2 cellular contexts compared by ENCODE assay signal in the genomic region with DNA sequence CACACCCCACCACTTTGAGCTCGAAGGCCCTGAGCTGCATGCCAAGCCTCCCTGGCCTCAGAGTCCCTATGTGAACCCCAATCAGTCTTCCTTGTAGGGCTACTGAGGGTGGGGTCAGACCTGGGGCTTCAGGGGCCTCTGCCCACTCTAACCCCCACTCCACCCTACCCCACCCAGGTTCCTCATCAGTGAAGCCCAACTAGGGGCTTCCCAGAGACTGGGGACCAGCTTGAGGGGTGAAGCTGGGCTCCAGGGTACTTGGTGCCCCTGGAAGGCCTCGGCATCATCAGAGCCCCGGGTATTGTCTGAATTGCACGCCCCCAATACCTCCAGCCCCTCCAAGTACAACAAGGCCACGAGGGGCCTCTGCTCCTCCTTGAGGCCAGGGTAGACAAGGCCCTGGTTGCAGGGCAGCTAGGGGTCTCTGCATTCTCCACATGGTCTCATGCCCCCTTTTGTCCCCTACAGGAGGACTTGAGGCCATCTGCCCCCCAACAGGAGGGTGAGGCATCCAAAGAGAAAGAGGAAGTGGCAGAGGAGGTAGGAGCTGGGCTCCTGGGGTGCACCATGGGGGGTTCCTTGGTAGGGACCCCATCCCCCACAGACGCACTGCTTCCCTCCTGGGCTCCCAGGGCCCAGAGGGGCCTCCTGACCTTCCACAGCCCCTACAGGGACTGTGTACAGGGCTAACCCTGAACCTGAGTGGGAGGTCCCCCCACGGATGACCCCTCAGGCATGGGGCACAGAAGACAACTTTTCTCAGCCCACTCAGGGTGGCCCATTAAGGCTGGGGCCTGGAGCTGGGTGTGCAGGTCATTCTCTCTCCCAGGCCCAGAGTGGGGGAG.
A peak's percentile ranks its signal among the peaks of the same experiment; 100 is the strongest.
TF ChIP-seq lines count a peak whose summit lies in the region.

No MANE protein-coding gene starts in this region.

TF ChIP-seq in GM12891, 5 proteins besides CTCF, POLR2A, EP300 and RAD21:
- TF ChIP-seq POU2F2 (IDR thresholded peaks at IDR 0.05; ENCODE audit: low read depth, low read length) = no peak
- no peak for TF ChIP-seq TAF1 (IDR thresholded peaks at IDR 0.05; ENCODE audit: low read depth, low read length)
- TF ChIP-seq POLR2AphosphoS5 (IDR thresholded peaks at IDR 0.05; ENCODE audit: low read depth, low read length) = no peak
- TF ChIP-seq PAX5 (IDR thresholded peaks at IDR 0.05; ENCODE audit: insufficient read depth, low read length, severe bottlenecking) = no peak
- TF ChIP-seq SPI1 (IDR thresholded peaks at IDR 0.05; ENCODE audit: low read depth, low read length) = peak; percentile 89

TF ChIP-seq in K562, 482 proteins besides CTCF, POLR2A, EP300 and RAD21:
- peak; percentile 81 for TF ChIP-seq SPI1 (IDR thresholded peaks at IDR 0.05; ENCODE audit: borderline replicate concordance, low read depth, low read length)
- no peak for TF ChIP-seq TGIF2 (CRISPR knock-in tag; IDR thresholded peaks at IDR 0.05)
